8 cellular contexts compared by ENCODE assay signal in genomic region chr14:46344327-46344937, GRCh38.
DNase-seq lines count a peak whose midpoint lies in the region; ATAC-seq, FAIRE-seq and TF ChIP-seq lines count a peak whose summit lies in the region.

No MANE protein-coding gene starts in this region.

- H3K9me3 ChIP-seq in RWPE2 (ENCODE audit: severe bottlenecking) (no peaks in the 10 kb centered on the region), MG63 (no peaks in the 10 kb centered on the region), right cardiac atrium (ENCODE audit: control insufficient read depth, low read length) (no peaks in the 10 kb centered on the region)

- peak; percentile 1 for DNase-seq in HS-27A (ENCODE audit: low read depth)
- no peak for DNase-seq in RWPE2 (ENCODE audit: low spot score)
- peak; percentile 16 for DNase-seq in iris pigment epithelial cell (ENCODE audit: low read depth)
- DNase-seq in MG63: no peak
- DNase-seq in right cardiac atrium: no peak

- peak; percentile 93 for TF ChIP-seq CTCF in RWPE2 (IDR thresholded peaks at IDR 0.05; ENCODE audit: poor library complexity, severe bottlenecking)

- H3K36me3 ChIP-seq in RWPE2 (ENCODE audit: low read depth) (no peaks in the 10 kb centered on the region), MG63 (no peaks in the 10 kb centered on the region)

- intact Hi-C loops in right cardiac atrium (cut with DNase I): no loop called here

- H3K4me3 ChIP-seq in RWPE2 (ENCODE audit: severe bottlenecking) (no peak overlapping the region), MG63 (no peak overlapping the region), right cardiac atrium (ENCODE audit: low read length) (no peak overlapping the region)

- H3K27ac ChIP-seq in RWPE2 (ENCODE audit: poor library complexity, severe bottlenecking) (no peak overlapping the region), right cardiac atrium (ENCODE audit: low read length) (no peak overlapping the region)

- 30% methylated on average over 4 of the region's 4 CpGs for WGBS in right cardiac atrium

- ATAC-seq in GM18867 (IDR thresholded peaks at IDR 0.05; ENCODE audit: unreplicated experiment): peak; percentile 91
- peak; percentile 96 for ATAC-seq in RWPE2 (ENCODE audit: low read depth)
- no peak for ATAC-seq in HG03095 (IDR thresholded peaks at IDR 0.05; ENCODE audit: unreplicated experiment)
- ATAC-seq in right cardiac atrium: no peak

- FAIRE-seq in A204.1 (lab: Jason Lieb, UNC): peak; percentile 39

- H3K4me1 ChIP-seq in RWPE2 (ENCODE audit: insufficient read depth, poor library complexity, severe bottlenecking) (no peaks in the 10 kb centered on the region), right cardiac atrium (ENCODE audit: control insufficient read depth, insufficient read depth, low read length) (no peaks in the 10 kb centered on the region)

- peaks cover 13% of the 10 kb centered on the region for H3K27me3 ChIP-seq in RWPE2 (ENCODE audit: insufficient read depth, poor library complexity, severe bottlenecking)
- no peaks in the 10 kb centered on the region for H3K27me3 ChIP-seq in MG63
- H3K27me3 ChIP-seq in right cardiac atrium (ENCODE audit: control insufficient read depth, insufficient read depth): no peaks in the 10 kb centered on the region

Comparison
In these comparisons a context has a peak if more than half of its experiments do, and no peak if none do; other contexts are left out.
1. ATAC-seq: peak in GM18867 (single experiment) and RWPE2 (single experiment); none in HG03095 (single experiment) and right cardiac atrium (0 of 2).
2. DNase-seq: peak in HS-27A (single experiment) and iris pigment epithelial cell (single experiment); none in RWPE2 (single experiment), MG63 (single experiment) and right cardiac atrium (0 of 3).